In genomic region chr12:62192486-62193250, GRCh38 we compare ENCODE assay signal across 8 cellular contexts.
DNase-seq lines count a peak whose midpoint lies in the region; ATAC-seq lines count a peak whose summit lies in the region.

No MANE protein-coding gene starts in this region.

- peaks cover 16% of the 10 kb centered on the region for H3K4me1 Mint-ChIP-seq in T-helper 2 cell treated with Interferon-gamma antibody and Interleukin-4, amounts not matched to agents 5 μg/mL and 100 μg/mL, for 36 hours (ENCODE audit: low read depth)

- H3K4me2 ChIP-seq in skeletal muscle satellite cell (ENCODE audit: low read length) = peak overlapping the region; percentile 92

- H3K4me3 ChIP-seq in iPS-20b (ENCODE audit: low read length) (peak overlapping the region; percentile 63), skeletal muscle satellite cell (ENCODE audit: low read length) (peak overlapping the region; percentile 64)

- H3K4me3 Mint-ChIP-seq in T-helper 2 cell treated with Interferon-gamma antibody and Interleukin-4, amounts not matched to agents 5 μg/mL and 100 μg/mL, for 36 hours = peak overlapping the region; percentile 83

- no peaks in the 10 kb centered on the region for H3K36me3 Mint-ChIP-seq in T-helper 2 cell treated with Interferon-gamma antibody and Interleukin-4, amounts not matched to agents 5 μg/mL and 100 μg/mL, for 36 hours (ENCODE audit: low read depth)

- H3K27me3 Mint-ChIP-seq in T-helper 2 cell treated with Interferon-gamma antibody and Interleukin-4, amounts not matched to agents 5 μg/mL and 100 μg/mL, for 36 hours (ENCODE audit: low read depth) = peaks cover 70% of the 10 kb centered on the region

- peak; percentile 84 for DNase-seq in AG08395 (ENCODE audit: low spot score)
- DNase-seq in NCI-H187 (lab: John Stamatoyannopoulos, UW) = peak; percentile 55 to 76
- DNase-seq in T-helper 2 cell treated with Interferon-gamma antibody and Interleukin-4, amounts not matched to agents 5 μg/mL and 100 μg/mL, for 36 hours (ENCODE audit: low spot score) = peak; percentile 33
- DNase-seq in T47D (ENCODE audit: low read depth in 1 of 2, low spot score in 1 of 2) = peak; percentile 89 to 97

- H3K9me3 ChIP-seq in iPS-20b (ENCODE audit: insufficient read depth, low read depth, low read length) = peaks cover 3% of the 10 kb centered on the region
- H3K9me3 ChIP-seq in skeletal muscle satellite cell (replicated peaks; ENCODE audit: low read length) = no peaks in the 10 kb centered on the region

- H3K4me1 ChIP-seq in iPS-20b (ENCODE audit: insufficient read depth, low read length) = peaks cover 12% of the 10 kb centered on the region; the same call in 1 of the 2 replicates
- peaks cover 18% of the 10 kb centered on the region for H3K4me1 ChIP-seq in skeletal muscle satellite cell (ENCODE audit: control insufficient read depth, insufficient read depth, low read length)

- no peak overlapping the region for H3K27ac Mint-ChIP-seq in T-helper 2 cell treated with Interferon-gamma antibody and Interleukin-4, amounts not matched to agents 5 μg/mL and 100 μg/mL, for 36 hours

- in situ Hi-C loops in T47D (cut with HindIII; ENCODE audit: low pct_unique_long_range_greater_than_20kb, low sequenced_read_pairs) = no loop called here

- H3K27ac ChIP-seq in iPS-20b (ENCODE audit: low read length) = no peak overlapping the region

- H3K9me3 Mint-ChIP-seq in T-helper 2 cell treated with Interferon-gamma antibody and Interleukin-4, amounts not matched to agents 5 μg/mL and 100 μg/mL, for 36 hours = no peaks in the 10 kb centered on the region

- H3K36me3 ChIP-seq in iPS-20b (ENCODE audit: insufficient read depth, low read depth, low read length) = no peaks in the 10 kb centered on the region
- no peaks in the 10 kb centered on the region for H3K36me3 ChIP-seq in skeletal muscle satellite cell (ENCODE audit: insufficient read depth, low read length)

- H3K9ac ChIP-seq in iPS-20b (ENCODE audit: low read depth, low read length) = no peak overlapping the region
- H3K9ac ChIP-seq in skeletal muscle satellite cell (ENCODE audit: low read depth, low read length) = no peak overlapping the region

- H3K27me3 ChIP-seq in iPS-20b (ENCODE audit: insufficient read depth, low read length) (peaks cover 40% of the 10 kb centered on the region), skeletal muscle satellite cell (ENCODE audit: control insufficient read depth, insufficient read depth, low read length) (peaks cover 59% of the 10 kb centered on the region)

- ATAC-seq in GM18519 (IDR thresholded peaks at IDR 0.05; ENCODE audit: low FRiP score, unreplicated experiment) (peak; percentile 96), HG03039 (IDR thresholded peaks at IDR 0.05; ENCODE audit: unreplicated experiment) (peak; percentile 96)

Comparison
In these comparisons a context has a peak if more than half of its experiments do, and no peak if none do; other contexts are left out.
1. DNase-seq: peak in every context shown above with its lines; median percentile 93 in T47D; 84 in AG08395; 66 in NCI-H187; 33 in T-helper 2 cell treated with Interferon-gamma antibody and Interleukin-4, amounts not matched to agents 5 μg/mL and 100 μg/mL, for 36 hours.